In the genomic region with DNA sequence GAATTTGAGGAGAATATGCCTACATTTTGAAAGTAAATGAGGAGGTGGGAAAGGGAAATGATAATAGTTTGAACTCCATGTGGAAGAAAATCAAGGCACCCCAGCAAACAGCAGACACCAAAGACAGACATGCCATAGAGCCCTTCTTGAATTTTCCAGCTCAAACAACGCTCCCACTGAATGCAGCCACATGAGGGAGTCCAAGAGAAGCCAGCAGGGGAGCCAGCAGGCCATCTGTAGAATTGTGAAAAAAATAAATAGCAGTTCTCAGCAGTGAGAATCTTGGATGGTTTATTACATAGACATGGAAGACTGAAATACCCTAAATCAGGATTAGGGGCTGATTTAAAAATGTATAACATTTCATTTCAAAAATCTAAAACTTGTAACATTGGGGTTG, we compare ENCODE assay signal across 9 cellular contexts.
DNase-seq lines count a peak whose midpoint lies in the region; ATAC-seq and TF ChIP-seq lines count a peak whose summit lies in the region.
"Had no signal": no experiment of that assay in that cellular context is flagged by ENCODE, and none has a peak within 500 bp of the region (broad histone marks: within the 10 kb centered on the region; RNA-seq: fewer than 3 reads in every experiment).

No MANE protein-coding gene starts in this region.

- H3K27me3 ChIP-seq in Karpas-422 (ENCODE audit: low read length) (no peaks in the 10 kb centered on the region), liver (ENCODE audit: control insufficient read depth in 4 of 4, insufficient read depth in 4 of 4, low read length in 3 of 4) (no peaks in the 10 kb centered on the region), prostate gland (replicated peaks; ENCODE audit: insufficient read depth) (no peaks in the 10 kb centered on the region)

- H3K9me3 ChIP-seq in Karpas-422 (ENCODE audit: low read length) (no peaks in the 10 kb centered on the region), liver (ENCODE audit: control insufficient read depth in 4 of 4, low read length in 3 of 4) (no peaks in the 10 kb centered on the region), prostate gland (no peaks in the 10 kb centered on the region)

- H3K79me2 ChIP-seq in Karpas-422 (ENCODE audit: low read length): no peaks in the 10 kb centered on the region

- H3K9me3 Mint-ChIP-seq in Calu3 (ENCODE audit: low read depth, unreplicated experiment) (no peaks in the 10 kb centered on the region), brain (no peaks in the 10 kb centered on the region)

- H3K4me1 ChIP-seq in Karpas-422 (ENCODE audit: low read length) (peaks cover 61% of the 10 kb centered on the region), liver (ENCODE audit: control insufficient read depth in 4 of 4, insufficient read depth in 4 of 4, low read length in 3 of 4) (no peaks in the 10 kb centered on the region), prostate gland (replicated peaks) (no peaks in the 10 kb centered on the region)

- no peak for TF ChIP-seq POLR2A in prostate gland (IDR thresholded peaks at IDR 0.05)

- H3K4me3 ChIP-seq in Karpas-422 (ENCODE audit: low read length) (no peak overlapping the region), liver (ENCODE audit: low read depth in 1 of 3, low read length in 3 of 3) (no peak overlapping the region), prostate gland (no peak overlapping the region)

- no peaks in the 10 kb centered on the region for H4K20me1 ChIP-seq in Karpas-422 (ENCODE audit: insufficient read depth, low read depth, low read length)

- TF ChIP-seq CTCF in Calu3 (IDR thresholded peaks at IDR 0.05; ENCODE audit: unreplicated experiment) (peak; percentile 40), brain (conservative IDR thresholded peaks at IDR 0.05) (peak; percentile 37 to 63), liver (IDR thresholded peaks at IDR 0.05; ENCODE audit: low read depth, low read length, missing input control) (peak; percentile 30), prostate gland (IDR thresholded peaks at IDR 0.05) (no peak)

- DNase-seq in Calu3 (peak; percentile 46), Karpas-422 (peak; percentile 83), prostate gland (ENCODE audit: low spot score) (no peak), NCI-H1436 (lab: John Stamatoyannopoulos, UW) (no peak), sciatic nerve (ENCODE audit: low spot score) (no peak)
- no peak for DNase-seq in activated CD4-positive, alpha-beta T cell treated with anti-CD3 and anti-CD28 coated beads, Interleukin-2, amount 50 U/mL, for 48 hours
- DNase-seq: midbrain had no signal

- H2AFZ ChIP-seq in Karpas-422 (ENCODE audit: low read length): 0 out of 2 replicates have a peak overlapping the region, but pooled peaks have one; percentile 59

- H3K27ac Mint-ChIP-seq in Calu3 (ENCODE audit: unreplicated experiment) (no peak overlapping the region), brain (peak overlapping the region in 1 of 5 experiments; percentile 87)

- H3K4me3 Mint-ChIP-seq in Calu3 (ENCODE audit: low read depth, unreplicated experiment) (no peak overlapping the region), brain (no peak overlapping the region)

- H3K36me3 Mint-ChIP-seq in Calu3 (ENCODE audit: insufficient read depth, unreplicated experiment) (no peaks in the 10 kb centered on the region), brain (no peaks in the 10 kb centered on the region)

- BruUV-seq in Calu3 (replicated peaks; lab: Mats Ljungman, UMichigan): no TSS peak

- no peaks in the 10 kb centered on the region; the same call in 1 of the 2 replicates for H3K36me3 ChIP-seq in Karpas-422 (ENCODE audit: insufficient read depth, low read length)
- no peaks in the 10 kb centered on the region for H3K36me3 ChIP-seq in liver (ENCODE audit: control insufficient read depth in 4 of 4, insufficient read depth in 3 of 4, low read depth in 1 of 4, low read length in 3 of 4)
- H3K36me3 ChIP-seq in prostate gland: no peaks in the 10 kb centered on the region

- no peaks in the 10 kb centered on the region for H3K4me1 Mint-ChIP-seq in Calu3 (ENCODE audit: low read depth, unreplicated experiment)
- no peaks in the 10 kb centered on the region for H3K4me1 Mint-ChIP-seq in brain

- no peaks in the 10 kb centered on the region for H3K9me2 ChIP-seq in Karpas-422 (replicated peaks; ENCODE audit: insufficient read depth, low read length)

- no peak for ATAC-seq in sciatic nerve

- 42% methylated on average over 1 of the region's 1 CpG for WGBS in liver
- WGBS in prostate gland: 70% methylated on average over 1 of the region's 1 CpG

- CTCF ChIA-PET in Calu3 (lab: Charles Lee): interaction anchor here (0.5 to 1.0 kb wide), 4 partner anchors 8 to 829 kb away, joined by 3 to 5 read pairs (median 4); no protein-coding TSS in a partner anchor

- no peak overlapping the region for H3K4me2 ChIP-seq in Karpas-422 (ENCODE audit: low read depth, low read length, poor library complexity, severe bottlenecking)

- intact Hi-C loops in Calu3 (cut with micrococcal nuclease; ENCODE audit: unreplicated experiment): loop anchor here (5.0 kb wide), 2 partner anchors 824 to 931 kb away; no protein-coding TSS in a partner anchor
- intact Hi-C loops in prostate gland (cut with DNase I): loop anchor here (10.0 kb wide), 1 partner anchor 826 kb away; no protein-coding TSS in a partner anchor
- intact Hi-C loops in sciatic nerve (cut with DNase I): no loop called here

- peak; percentile 59 to 71 for TF ChIP-seq RAD21 in liver (IDR thresholded peaks at IDR 0.05)

- H3K27ac ChIP-seq in Karpas-422 (ENCODE audit: low read length) (peak overlapping the region; percentile 90), liver (ENCODE audit: low read depth in 1 of 2, low read length in 2 of 2) (no peak overlapping the region), prostate gland (no peak overlapping the region)

- H3K27me3 Mint-ChIP-seq in Calu3 (ENCODE audit: unreplicated experiment) (no peaks in the 10 kb centered on the region), brain (peaks cover 3% of the 10 kb centered on the region)

- no peak overlapping the region for H3K9ac ChIP-seq in Karpas-422 (ENCODE audit: low read length)
- H3K9ac ChIP-seq in liver (ENCODE audit: low read depth in 1 of 2, low read length in 2 of 2): no peak overlapping the region

TF ChIP-seq in liver, 16 proteins besides CTCF, POLR2A, EP300 and RAD21:
- TF ChIP-seq EGR1 (IDR thresholded peaks at IDR 0.05; ENCODE audit: low read depth in 2 of 2): no peak
- no peak for TF ChIP-seq NR2F2 (IDR thresholded peaks at IDR 0.05)
- no peak for TF ChIP-seq SP1 (IDR thresholded peaks at IDR 0.05)
- TF ChIP-seq ZBTB33 (IDR thresholded peaks at IDR 0.05): no peak
- TF ChIP-seq, protein P1, sequence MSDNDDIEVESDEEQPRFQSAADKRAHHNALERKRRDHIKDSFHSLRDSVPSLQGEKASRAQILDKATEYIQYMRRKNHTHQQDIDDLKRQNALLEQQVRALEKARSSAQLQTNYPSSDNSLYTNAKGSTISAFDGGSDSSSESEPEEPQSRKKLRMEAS (IDR thresholded peaks at IDR 0.05): no peak
- TF ChIP-seq HNF4G (IDR thresholded peaks at IDR 0.05): no peak
- TF ChIP-seq REST (IDR thresholded peaks at IDR 0.05): no peak
- TF ChIP-seq GABPA (IDR thresholded peaks at IDR 0.05 in 1 of 2, conservative IDR thresholded peaks at IDR 0.05 in 1 of 2): no peak
- no peak for TF ChIP-seq TAF1 (conservative IDR thresholded peaks at IDR 0.05)
- TF ChIP-seq JUND (IDR thresholded peaks at IDR 0.05): no peak
- no peak for TF ChIP-seq HNF4A (conservative IDR thresholded peaks at IDR 0.05)

Comparison
In these comparisons a context has a peak if more than half of its experiments do, and no peak if none do; other contexts are left out.
1. DNase-seq: peak in Calu3 (single experiment) and Karpas-422 (single experiment); none in activated CD4-positive, alpha-beta T cell treated with anti-CD3 and anti-CD28 coated beads, Interleukin-2, amount 50 U/mL, for 48 hours (0 of 2), prostate gland (single experiment), NCI-H1436 (single experiment) and sciatic nerve (single experiment).
2. CTCF ChIP-seq: peak in Calu3 (single experiment), brain (2 of 2) and liver (single experiment); none in prostate gland (0 of 4).